Comparison of ENCODE assay signal across 8 cellular contexts in the genomic region with DNA sequence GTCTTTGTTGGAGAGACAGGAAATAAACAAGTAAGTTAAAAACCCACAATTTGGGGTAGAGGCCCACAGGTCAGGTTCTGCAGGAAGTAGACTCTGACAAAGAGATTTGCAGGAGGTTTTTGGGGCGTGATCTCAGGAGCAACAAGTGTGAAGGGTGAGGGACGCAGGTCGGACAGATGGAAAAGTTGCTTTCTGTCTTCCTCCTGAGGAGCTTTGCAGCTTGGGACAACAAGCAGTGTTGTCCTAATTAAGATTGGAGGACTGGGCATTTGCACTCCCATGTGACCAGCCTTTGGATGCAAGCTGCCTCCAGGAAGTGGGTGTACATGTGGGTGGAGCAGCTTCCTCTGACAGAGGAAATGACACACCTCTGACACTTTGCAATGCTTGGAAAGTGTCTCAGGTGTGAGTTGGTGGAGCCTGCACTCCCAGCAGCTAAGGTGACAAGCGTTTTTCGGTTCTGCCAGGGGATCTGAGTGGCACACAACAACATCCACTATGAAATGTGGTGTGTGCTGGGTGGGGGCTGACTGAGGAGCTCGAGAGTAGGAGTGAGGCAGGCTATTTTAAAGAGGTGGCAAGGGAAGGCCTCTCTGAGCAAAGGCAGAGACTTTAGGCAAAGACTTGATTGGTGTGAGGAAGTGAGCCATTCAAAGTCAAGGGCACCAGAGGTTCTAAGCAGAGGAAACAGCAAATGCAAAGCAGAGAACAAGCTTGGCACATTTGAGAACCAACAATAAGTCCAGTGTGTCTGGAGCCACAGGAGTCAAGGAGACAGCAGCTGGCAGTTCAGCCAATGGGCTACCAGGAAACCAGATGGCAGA.
DNase-seq lines count a peak whose midpoint lies in the region; ATAC-seq, FAIRE-seq and TF ChIP-seq lines count a peak whose summit lies in the region.

No MANE protein-coding gene starts in this region.

- no peaks in the 10 kb centered on the region for H3K27me3 ChIP-seq in colonic mucosa

- intact Hi-C loops in activated B cell treated with CpG ODN at 0.5 μM for 24 hours (cut with micrococcal nuclease), result no loop called here
- intact Hi-C loops in colonic mucosa (cut with DNase I), result no loop called here
- intact Hi-C loops in CD14-positive monocyte (cut with micrococcal nuclease), result no loop called here

- no peaks in the 10 kb centered on the region for H3K36me3 Mint-ChIP-seq in activated B cell treated with CpG ODN at 0.5 μM for 24 hours (ENCODE audit: low read depth)
- no peaks in the 10 kb centered on the region for H3K36me3 Mint-ChIP-seq in CD14-positive monocyte

- ATAC-seq in GM21825 (IDR thresholded peaks at IDR 0.05; ENCODE audit: unreplicated experiment), result peak; percentile 61
- ATAC-seq in activated B cell treated with CpG ODN at 0.5 μM for 24 hours (ENCODE audit: low read depth), result peak; percentile 21

- no peak for FAIRE-seq in RCC 7860 (lab: Jason Lieb, UNC)

- CTCF ChIA-PET in activated B cell treated with CpG ODN at 0.5 μM for 24 hours (lab: Charles Lee), result no interaction called here

- H3K9me3 Mint-ChIP-seq in activated B cell treated with CpG ODN at 0.5 μM for 24 hours (no peaks in the 10 kb centered on the region), CD14-positive monocyte (peaks cover 0 to 2% (median 0%) of the 10 kb centered on the region in 7 donors)

- peaks cover 29% of the 10 kb centered on the region for H3K4me1 Mint-ChIP-seq in activated B cell treated with CpG ODN at 0.5 μM for 24 hours
- H3K4me1 Mint-ChIP-seq in CD14-positive monocyte, result peaks cover 11% of the 10 kb centered on the region

- no peaks in the 10 kb centered on the region for H3K36me3 ChIP-seq in colonic mucosa

- H3K4me3 Mint-ChIP-seq in activated B cell treated with CpG ODN at 0.5 μM for 24 hours, result peak overlapping the region; percentile 57
- no peak overlapping the region for H3K4me3 Mint-ChIP-seq in CD14-positive monocyte

- DNase-seq in activated B cell treated with CpG ODN at 0.5 μM for 24 hours (no peak), colonic mucosa (no peak), NCI-H524 treated with DMSO at 0.1 percent for 48 hours (lab: John Stamatoyannopoulos, UW) (no peak), RCC 7860 (ENCODE audit: low spot score) (no peak), SK-N-DZ (ENCODE audit: low spot score) (no peak), CD14-positive monocyte (ENCODE audit: low spot score) (no peak)
- peak; percentile 71 for DNase-seq in stimulated activated CD4-positive, alpha-beta T cell treated with anti-CD3 and anti-CD28 coated beads, Interleukin-15, amount 100 ng/mL, for 48 hours (ENCODE audit: low read depth in 2 of 2)

- H3K27me3 Mint-ChIP-seq in activated B cell treated with CpG ODN at 0.5 μM for 24 hours, result peaks cover 2% of the 10 kb centered on the region
- H3K27me3 Mint-ChIP-seq in CD14-positive monocyte (ENCODE audit: low read depth in 3 of 3), result peaks cover 0 to 2% (median 0%) of the 10 kb centered on the region in 3 donors

- POLR2A ChIA-PET in activated B cell treated with CpG ODN at 0.5 μM for 24 hours (lab: Charles Lee), result interaction anchor here (0.7 kb wide), 1 partner anchor 225 kb away, joined by 4 read pairs; no protein-coding TSS in a partner anchor

- H3K9me3 ChIP-seq in colonic mucosa, result no peaks in the 10 kb centered on the region

- H3K27ac Mint-ChIP-seq in activated B cell treated with CpG ODN at 0.5 μM for 24 hours (peak overlapping the region; percentile 62), CD14-positive monocyte (peak overlapping the region in 3 of 7 donors; percentile 50 to 73 (median 69))

- TF ChIP-seq CTCF in activated B cell treated with CpG ODN at 0.5 μM for 24 hours (IDR thresholded peaks at IDR 0.05) (no peak), colonic mucosa (IDR thresholded peaks at IDR 0.05) (no peak), CD14-positive monocyte (IDR thresholded peaks at IDR 0.05) (no peak)

- H3K9ac ChIP-seq in colonic mucosa (ENCODE audit: low read depth in 2 of 2, low read length in 2 of 2), result no peak overlapping the region

- no peak overlapping the region for H3K4me3 ChIP-seq in colonic mucosa

- H3K4me1 ChIP-seq in colonic mucosa, result no peaks in the 10 kb centered on the region

- peak overlapping the region; percentile 12 for H3K27ac ChIP-seq in colonic mucosa

Comparison
In these comparisons a context has a peak if more than half of its experiments do, and no peak if none do; other contexts are left out.
1. DNase-seq: peak in stimulated activated CD4-positive, alpha-beta T cell treated with anti-CD3 and anti-CD28 coated beads, Interleukin-15, amount 100 ng/mL, for 48 hours (2 of 2); none in activated B cell treated with CpG ODN at 0.5 μM for 24 hours (single experiment), colonic mucosa (single experiment), NCI-H524 treated with DMSO at 0.1 percent for 48 hours (single experiment), RCC 7860 (single experiment), SK-N-DZ (single experiment) and CD14-positive monocyte (single experiment).